Comparison of ENCODE assay signal across 1 cellular context in the genomic region with DNA sequence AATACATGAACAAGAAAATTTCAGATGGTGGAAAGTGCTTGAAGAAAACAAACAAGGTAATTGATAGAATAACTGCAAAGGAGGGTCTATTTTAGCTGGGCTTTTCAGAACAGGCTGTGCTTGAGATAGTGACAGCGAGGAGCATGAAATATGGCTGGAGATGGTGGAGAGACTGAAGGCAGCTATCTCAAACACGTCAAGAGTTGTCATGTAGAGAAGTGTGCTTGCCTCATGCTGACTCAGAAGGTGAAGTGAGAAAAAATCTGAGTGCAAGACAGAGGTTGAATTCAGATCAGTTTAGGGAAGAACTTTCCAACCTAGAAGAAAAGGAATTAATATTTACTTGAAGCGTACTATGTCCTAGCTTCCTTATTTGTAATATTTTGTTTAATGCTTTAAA.
TF ChIP-seq lines count a peak whose summit lies in the region.

No MANE protein-coding gene starts in this region.

TF ChIP-seq in GM23338, 12 proteins besides CTCF, POLR2A, EP300 and RAD21:
- TF ChIP-seq, protein P1, sequence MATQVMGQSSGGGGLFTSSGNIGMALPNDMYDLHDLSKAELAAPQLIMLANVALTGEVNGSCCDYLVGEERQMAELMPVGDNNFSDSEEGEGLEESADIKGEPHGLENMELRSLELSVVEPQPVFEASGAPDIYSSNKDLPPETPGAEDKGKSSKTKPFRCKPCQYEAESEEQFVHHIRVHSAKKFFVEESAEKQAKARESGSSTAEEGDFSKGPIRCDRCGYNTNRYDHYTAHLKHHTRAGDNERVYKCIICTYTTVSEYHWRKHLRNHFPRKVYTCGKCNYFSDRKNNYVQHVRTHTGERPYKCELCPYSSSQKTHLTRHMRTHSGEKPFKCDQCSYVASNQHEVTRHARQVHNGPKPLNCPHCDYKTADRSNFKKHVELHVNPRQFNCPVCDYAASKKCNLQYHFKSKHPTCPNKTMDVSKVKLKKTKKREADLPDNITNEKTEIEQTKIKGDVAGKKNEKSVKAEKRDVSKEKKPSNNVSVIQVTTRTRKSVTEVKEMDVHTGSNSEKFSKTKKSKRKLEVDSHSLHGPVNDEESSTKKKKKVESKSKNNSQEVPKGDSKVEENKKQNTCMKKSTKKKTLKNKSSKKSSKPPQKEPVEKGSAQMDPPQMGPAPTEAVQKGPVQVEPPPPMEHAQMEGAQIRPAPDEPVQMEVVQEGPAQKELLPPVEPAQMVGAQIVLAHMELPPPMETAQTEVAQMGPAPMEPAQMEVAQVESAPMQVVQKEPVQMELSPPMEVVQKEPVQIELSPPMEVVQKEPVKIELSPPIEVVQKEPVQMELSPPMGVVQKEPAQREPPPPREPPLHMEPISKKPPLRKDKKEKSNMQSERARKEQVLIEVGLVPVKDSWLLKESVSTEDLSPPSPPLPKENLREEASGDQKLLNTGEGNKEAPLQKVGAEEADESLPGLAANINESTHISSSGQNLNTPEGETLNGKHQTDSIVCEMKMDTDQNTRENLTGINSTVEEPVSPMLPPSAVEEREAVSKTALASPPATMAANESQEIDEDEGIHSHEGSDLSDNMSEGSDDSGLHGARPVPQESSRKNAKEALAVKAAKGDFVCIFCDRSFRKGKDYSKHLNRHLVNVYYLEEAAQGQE (IDR thresholded peaks at IDR 0.05; ENCODE audit: unreplicated experiment), result no peak
- TF ChIP-seq, protein P2, sequence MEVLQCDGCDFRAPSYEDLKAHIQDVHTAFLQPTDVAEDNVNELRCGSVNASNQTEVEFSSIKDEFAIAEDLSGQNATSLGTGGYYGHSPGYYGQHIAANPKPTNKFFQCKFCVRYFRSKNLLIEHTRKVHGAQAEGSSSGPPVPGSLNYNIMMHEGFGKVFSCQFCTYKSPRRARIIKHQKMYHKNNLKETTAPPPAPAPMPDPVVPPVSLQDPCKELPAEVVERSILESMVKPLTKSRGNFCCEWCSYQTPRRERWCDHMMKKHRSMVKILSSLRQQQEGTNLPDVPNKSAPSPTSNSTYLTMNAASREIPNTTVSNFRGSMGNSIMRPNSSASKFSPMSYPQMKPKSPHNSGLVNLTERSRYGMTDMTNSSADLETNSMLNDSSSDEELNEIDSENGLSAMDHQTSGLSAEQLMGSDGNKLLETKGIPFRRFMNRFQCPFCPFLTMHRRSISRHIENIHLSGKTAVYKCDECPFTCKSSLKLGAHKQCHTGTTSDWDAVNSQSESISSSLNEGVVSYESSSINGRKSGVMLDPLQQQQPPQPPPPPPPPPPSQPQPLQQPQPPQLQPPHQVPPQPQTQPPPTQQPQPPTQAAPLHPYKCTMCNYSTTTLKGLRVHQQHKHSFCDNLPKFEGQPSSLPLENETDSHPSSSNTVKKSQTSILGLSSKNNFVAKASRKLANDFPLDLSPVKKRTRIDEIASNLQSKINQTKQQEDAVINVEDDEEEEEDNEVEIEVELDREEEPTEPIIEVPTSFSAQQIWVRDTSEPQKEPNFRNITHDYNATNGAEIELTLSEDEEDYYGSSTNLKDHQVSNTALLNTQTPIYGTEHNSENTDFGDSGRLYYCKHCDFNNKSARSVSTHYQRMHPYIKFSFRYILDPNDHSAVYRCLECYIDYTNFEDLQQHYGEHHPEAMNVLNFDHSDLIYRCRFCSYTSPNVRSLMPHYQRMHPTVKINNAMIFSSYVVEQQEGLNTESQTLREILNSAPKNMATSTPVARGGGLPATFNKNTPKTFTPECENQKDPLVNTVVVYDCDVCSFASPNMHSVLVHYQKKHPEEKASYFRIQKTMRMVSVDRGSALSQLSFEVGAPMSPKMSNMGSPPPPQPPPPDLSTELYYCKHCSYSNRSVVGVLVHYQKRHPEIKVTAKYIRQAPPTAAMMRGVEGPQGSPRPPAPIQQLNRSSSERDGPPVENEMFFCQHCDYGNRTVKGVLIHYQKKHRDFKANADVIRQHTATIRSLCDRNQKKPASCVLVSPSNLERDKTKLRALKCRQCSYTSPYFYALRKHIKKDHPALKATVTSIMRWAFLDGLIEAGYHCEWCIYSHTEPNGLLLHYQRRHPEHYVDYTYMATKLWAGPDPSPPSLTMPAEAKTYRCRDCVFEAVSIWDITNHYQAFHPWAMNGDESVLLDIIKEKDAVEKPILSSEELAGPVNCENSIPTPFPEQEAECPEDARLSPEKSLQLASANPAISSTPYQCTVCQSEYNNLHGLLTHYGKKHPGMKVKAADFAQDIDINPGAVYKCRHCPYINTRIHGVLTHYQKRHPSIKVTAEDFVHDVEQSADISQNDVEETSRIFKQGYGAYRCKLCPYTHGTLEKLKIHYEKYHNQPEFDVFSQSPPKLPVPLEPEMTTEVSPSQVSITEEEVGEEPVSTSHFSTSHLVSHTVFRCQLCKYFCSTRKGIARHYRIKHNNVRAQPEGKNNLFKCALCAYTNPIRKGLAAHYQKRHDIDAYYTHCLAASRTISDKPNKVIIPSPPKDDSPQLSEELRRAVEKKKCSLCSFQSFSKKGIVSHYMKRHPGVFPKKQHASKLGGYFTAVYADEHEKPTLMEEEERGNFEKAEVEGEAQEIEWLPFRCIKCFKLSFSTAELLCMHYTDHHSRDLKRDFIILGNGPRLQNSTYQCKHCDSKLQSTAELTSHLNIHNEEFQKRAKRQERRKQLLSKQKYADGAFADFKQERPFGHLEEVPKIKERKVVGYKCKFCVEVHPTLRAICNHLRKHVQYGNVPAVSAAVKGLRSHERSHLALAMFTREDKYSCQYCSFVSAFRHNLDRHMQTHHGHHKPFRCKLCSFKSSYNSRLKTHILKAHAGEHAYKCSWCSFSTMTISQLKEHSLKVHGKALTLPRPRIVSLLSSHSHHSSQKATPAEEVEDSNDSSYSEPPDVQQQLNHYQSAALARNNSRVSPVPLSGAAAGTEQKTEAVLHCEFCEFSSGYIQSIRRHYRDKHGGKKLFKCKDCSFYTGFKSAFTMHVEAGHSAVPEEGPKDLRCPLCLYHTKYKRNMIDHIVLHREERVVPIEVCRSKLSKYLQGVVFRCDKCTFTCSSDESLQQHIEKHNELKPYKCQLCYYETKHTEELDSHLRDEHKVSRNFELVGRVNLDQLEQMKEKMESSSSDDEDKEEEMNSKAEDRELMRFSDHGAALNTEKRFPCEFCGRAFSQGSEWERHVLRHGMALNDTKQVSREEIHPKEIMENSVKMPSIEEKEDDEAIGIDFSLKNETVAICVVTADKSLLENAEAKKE (CRISPR knock-in tag; IDR thresholded peaks at IDR 0.05), result no peak
- TF ChIP-seq NANOG (IDR thresholded peaks at IDR 0.05; ENCODE audit: borderline replicate concordance) (no peak), CREB1 (CRISPR knock-in tag; IDR thresholded peaks at IDR 0.05; ENCODE audit: low read depth) (no peak), ETS1 (IDR thresholded peaks at IDR 0.05) (no peak), EZH2phosphoT487 (IDR thresholded peaks at IDR 0.05; ENCODE audit: unreplicated experiment) (no peak), STAT1 (IDR thresholded peaks at IDR 0.05; ENCODE audit: unreplicated experiment) (no peak), ZNF331 (CRISPR knock-in tag; IDR thresholded peaks at IDR 0.05; ENCODE audit: low read depth) (no peak), POLR2AphosphoS5 (IDR thresholded peaks at IDR 0.05; ENCODE audit: low read depth) (no peak), EZH2 (IDR thresholded peaks at IDR 0.05; ENCODE audit: low read depth, unreplicated experiment) (no peak), ZNF114 (CRISPR knock-in tag; IDR thresholded peaks at IDR 0.05) (no peak), JUNB (IDR thresholded peaks at IDR 0.05; ENCODE audit: unreplicated experiment) (no peak)
